8 cellular contexts compared by ENCODE assay signal in the genomic region with DNA sequence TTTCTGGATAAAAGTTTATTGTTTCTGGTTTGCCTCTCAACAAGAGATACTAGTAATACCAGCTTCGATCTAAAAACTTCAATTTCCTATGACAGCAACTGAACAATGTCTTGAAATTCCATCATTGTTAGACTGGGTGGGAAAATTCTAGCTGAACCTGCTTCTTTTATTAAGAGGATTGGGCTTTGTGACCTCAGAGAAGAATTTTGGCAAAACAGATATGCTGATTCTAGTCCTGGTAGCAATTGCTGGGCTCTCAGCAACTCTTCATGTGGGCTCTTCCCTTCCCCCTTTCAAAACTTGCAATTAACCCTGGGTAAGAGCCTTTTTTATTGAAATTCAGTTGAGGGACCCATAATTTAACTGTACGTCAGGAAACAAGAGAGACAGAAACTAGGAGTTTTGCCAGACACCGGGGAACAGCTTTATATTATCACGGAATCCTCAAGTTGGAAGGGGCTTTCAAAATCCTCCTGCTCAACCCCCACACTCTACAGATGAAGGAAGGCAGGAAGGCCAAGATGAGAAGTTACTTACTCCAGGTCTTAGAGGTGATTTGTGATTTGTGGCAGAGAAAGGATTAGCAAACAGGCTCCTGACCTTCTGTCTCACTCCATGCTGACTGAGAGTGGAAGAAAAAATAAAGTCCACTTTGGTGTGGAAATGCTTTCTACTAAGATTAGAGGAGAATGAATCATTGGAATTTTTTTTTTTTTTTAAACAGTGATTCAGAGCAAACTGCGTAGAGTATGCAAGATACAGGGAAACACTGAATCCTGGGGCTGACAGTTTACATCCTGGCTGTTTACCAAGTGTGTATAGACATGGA.
DNase-seq lines count a peak whose midpoint lies in the region; ATAC-seq and TF ChIP-seq lines count a peak whose summit lies in the region.

No MANE protein-coding gene starts in this region.

- peaks cover 3% of the 10 kb centered on the region for H3K4me1 ChIP-seq in prostate gland (replicated peaks)

- POLR2A ChIA-PET in WTC11 (lab: Charles Lee) = no interaction called here

- TF ChIP-seq CTCF in WTC11 (IDR thresholded peaks at IDR 0.05) (no peak), prostate gland (IDR thresholded peaks at IDR 0.05) (no peak)

- no peaks in the 10 kb centered on the region for H3K36me3 ChIP-seq in prostate gland

- H3K27me3 Mint-ChIP-seq in activated CD4-positive, alpha-beta T cell treated with anti-CD3 and anti-CD28 coated beads, Interleukin-2, amount 10 ng/mL, durations not matched to agents 24 days and 14 days = peaks cover 2% of the 10 kb centered on the region
- no peaks in the 10 kb centered on the region for H3K27me3 Mint-ChIP-seq in WTC11 (ENCODE audit: low read depth)
- peaks cover 1 to 7% (median 3%) of the 10 kb centered on the region in 3 donors for H3K27me3 Mint-ChIP-seq in immature natural killer cell (ENCODE audit: low read depth in 3 of 3)
- H3K27me3 Mint-ChIP-seq in activated T-helper 1 cell treated with anti-CD3 and anti-CD28 coated beads, Interleukin-12 subunit alpha, Interleukin-12 subunit beta, Interleukin-2, Interleukin-4 antibody, amounts not matched to agents 30 ng/mL and 10 ng/mL and 1 ng/mL, durations not matched to agents 14 hours and 24 hours and 36 hours (ENCODE audit: insufficient read depth) = no peaks in the 10 kb centered on the region

- H3K4me1 Mint-ChIP-seq in activated CD4-positive, alpha-beta T cell treated with anti-CD3 and anti-CD28 coated beads, Interleukin-2, amount 10 ng/mL, durations not matched to agents 24 days and 14 days = peaks cover 19% of the 10 kb centered on the region
- H3K4me1 Mint-ChIP-seq in WTC11 (peaks cover 30% of the 10 kb centered on the region), immature natural killer cell (peaks cover 34 to 35% of the 10 kb centered on the region in 2 donors)
- H3K4me1 Mint-ChIP-seq in activated T-helper 1 cell treated with anti-CD3 and anti-CD28 coated beads, Interleukin-12 subunit alpha, Interleukin-12 subunit beta, Interleukin-2, Interleukin-4 antibody, amounts not matched to agents 30 ng/mL and 10 ng/mL and 1 ng/mL, durations not matched to agents 14 hours and 24 hours and 36 hours (ENCODE audit: low read depth) = peaks cover 33% of the 10 kb centered on the region

- peak overlapping the region; percentile 22 for H3K27ac Mint-ChIP-seq in activated CD4-positive, alpha-beta T cell treated with anti-CD3 and anti-CD28 coated beads, Interleukin-2, amount 10 ng/mL, durations not matched to agents 24 days and 14 days
- peak overlapping the region; percentile 14; the same call in 1 of the 2 replicates for H3K27ac Mint-ChIP-seq in WTC11
- peak overlapping the region in 5 of 6 donors; percentile 1 to 78 (median 62) for H3K27ac Mint-ChIP-seq in immature natural killer cell
- no peak overlapping the region for H3K27ac Mint-ChIP-seq in activated T-helper 1 cell treated with anti-CD3 and anti-CD28 coated beads, Interleukin-12 subunit alpha, Interleukin-12 subunit beta, Interleukin-2, Interleukin-4 antibody, amounts not matched to agents 30 ng/mL and 10 ng/mL and 1 ng/mL, durations not matched to agents 14 hours and 24 hours and 36 hours

- H3K27me3 ChIP-seq in prostate gland (replicated peaks; ENCODE audit: insufficient read depth) = no peaks in the 10 kb centered on the region

- peak; percentile 83 for ATAC-seq in WTC11

- H3K4me3 ChIP-seq in prostate gland = no peak overlapping the region

- no peak for TF ChIP-seq POLR2A in prostate gland (IDR thresholded peaks at IDR 0.05)

- no peak overlapping the region for H3K4me3 Mint-ChIP-seq in activated CD4-positive, alpha-beta T cell treated with anti-CD3 and anti-CD28 coated beads, Interleukin-2, amount 10 ng/mL, durations not matched to agents 24 days and 14 days
- 0 out of 2 replicates have a peak overlapping the region, but pooled peaks have one; percentile 2 for H3K4me3 Mint-ChIP-seq in WTC11
- H3K4me3 Mint-ChIP-seq in immature natural killer cell = no peak overlapping the region
- H3K4me3 Mint-ChIP-seq in activated T-helper 1 cell treated with anti-CD3 and anti-CD28 coated beads, Interleukin-12 subunit alpha, Interleukin-12 subunit beta, Interleukin-2, Interleukin-4 antibody, amounts not matched to agents 30 ng/mL and 10 ng/mL and 1 ng/mL, durations not matched to agents 14 hours and 24 hours and 36 hours = no peak overlapping the region

- intact Hi-C loops in activated CD4-positive, alpha-beta T cell treated with anti-CD3 and anti-CD28 coated beads, Interleukin-2, amount 10 ng/mL, durations not matched to agents 24 days and 14 days (cut with micrococcal nuclease) = loop anchor here (2.0 kb wide), 1 partner anchor 67 kb away; no protein-coding TSS in a partner anchor
- intact Hi-C loops in activated T-helper 1 cell treated with anti-CD3 and anti-CD28 coated beads, Interleukin-12 subunit alpha, Interleukin-12 subunit beta, Interleukin-2, Interleukin-4 antibody, amounts not matched to agents 30 ng/mL and 10 ng/mL and 1 ng/mL, durations not matched to agents 14 hours and 24 hours and 36 hours (cut with micrococcal nuclease) = loop anchor here (5.0 kb wide), 1 partner anchor 910 kb away; no protein-coding TSS in a partner anchor
- intact Hi-C loops in posterior vena cava (cut with DNase I) = no loop called here
- intact Hi-C loops in prostate gland (cut with DNase I) = no loop called here

- WGBS in prostate gland = 18% methylated on average over 5 of the region's 5 CpGs

- no peaks in the 10 kb centered on the region for H3K36me3 Mint-ChIP-seq in activated CD4-positive, alpha-beta T cell treated with anti-CD3 and anti-CD28 coated beads, Interleukin-2, amount 10 ng/mL, durations not matched to agents 24 days and 14 days (ENCODE audit: low read depth)
- H3K36me3 Mint-ChIP-seq in WTC11 (no peaks in the 10 kb centered on the region), immature natural killer cell (no peaks in the 10 kb centered on the region)
- H3K36me3 Mint-ChIP-seq in activated T-helper 1 cell treated with anti-CD3 and anti-CD28 coated beads, Interleukin-12 subunit alpha, Interleukin-12 subunit beta, Interleukin-2, Interleukin-4 antibody, amounts not matched to agents 30 ng/mL and 10 ng/mL and 1 ng/mL, durations not matched to agents 14 hours and 24 hours and 36 hours (ENCODE audit: low read depth) = no peaks in the 10 kb centered on the region

- no peaks in the 10 kb centered on the region for H3K9me3 ChIP-seq in prostate gland

- peak overlapping the region in 1 of 2 donors; percentile 24 for H3K27ac ChIP-seq in prostate gland

- CTCF ChIA-PET in WTC11 (lab: Charles Lee) = interaction anchor here (1.1 kb wide), 1 partner anchor 11 kb away, joined by 3 read pairs; no protein-coding TSS in a partner anchor

- peaks cover 3% of the 10 kb centered on the region for H3K9me3 Mint-ChIP-seq in activated CD4-positive, alpha-beta T cell treated with anti-CD3 and anti-CD28 coated beads, Interleukin-2, amount 10 ng/mL, durations not matched to agents 24 days and 14 days
- H3K9me3 Mint-ChIP-seq in WTC11 = no peaks in the 10 kb centered on the region
- no peaks in the 10 kb centered on the region for H3K9me3 Mint-ChIP-seq in immature natural killer cell
- H3K9me3 Mint-ChIP-seq in activated T-helper 1 cell treated with anti-CD3 and anti-CD28 coated beads, Interleukin-12 subunit alpha, Interleukin-12 subunit beta, Interleukin-2, Interleukin-4 antibody, amounts not matched to agents 30 ng/mL and 10 ng/mL and 1 ng/mL, durations not matched to agents 14 hours and 24 hours and 36 hours = no peaks in the 10 kb centered on the region

- peak; percentile 42 for DNase-seq in activated CD4-positive, alpha-beta T cell treated with anti-CD3 and anti-CD28 coated beads, Interleukin-2, amount 10 ng/mL, durations not matched to agents 24 days and 14 days
- DNase-seq in activated CD4-positive, alpha-beta T cell treated with anti-CD3 and anti-CD28 coated beads for 4 hours = no peak
- no peak for DNase-seq in WTC11 (ENCODE audit: low spot score)
- no peak for DNase-seq in immature natural killer cell
- peak; percentile 83 for DNase-seq in stromal cell of bone marrow (ENCODE audit: low read depth)
- DNase-seq in activated T-helper 1 cell treated with anti-CD3 and anti-CD28 coated beads, Interleukin-12 subunit alpha, Interleukin-12 subunit beta, Interleukin-2, Interleukin-4 antibody, amounts not matched to agents 30 ng/mL and 10 ng/mL and 1 ng/mL, durations not matched to agents 14 hours and 24 hours and 36 hours (ENCODE audit: low spot score) = no peak
- DNase-seq in posterior vena cava (ENCODE audit: low spot score) = no peak
- DNase-seq in prostate gland (ENCODE audit: low spot score) = no peak

TF ChIP-seq in WTC11, 78 proteins besides CTCF, POLR2A, EP300 and RAD21:
- TF ChIP-seq ZNF263 (CRISPR knock-in tag; IDR thresholded peaks at IDR 0.05; ENCODE audit: low read depth) = no peak
- TF ChIP-seq SOX15 (CRISPR knock-in tag; IDR thresholded peaks at IDR 0.05) = 0 out of 2 replicates have a peak, but pooled peaks have one; percentile 8

Comparison
In these comparisons a context has a peak if more than half of its experiments do, and no peak if none do; other contexts are left out.
1. DNase-seq: peak in activated CD4-positive, alpha-beta T cell treated with anti-CD3 and anti-CD28 coated beads, Interleukin-2, amount 10 ng/mL, durations not matched to agents 24 days and 14 days (single experiment) and stromal cell of bone marrow (single experiment); none in activated CD4-positive, alpha-beta T cell treated with anti-CD3 and anti-CD28 coated beads for 4 hours (0 of 2), WTC11 (single experiment), immature natural killer cell (0 of 3), activated T-helper 1 cell treated with anti-CD3 and anti-CD28 coated beads, Interleukin-12 subunit alpha, Interleukin-12 subunit beta, Interleukin-2, Interleukin-4 antibody, amounts not matched to agents 30 ng/mL and 10 ng/mL and 1 ng/mL, durations not matched to agents 14 hours and 24 hours and 36 hours (single experiment), posterior vena cava (single experiment) and prostate gland (single experiment).
2. intact Hi-C loops: an anchor here in activated CD4-positive, alpha-beta T cell treated with anti-CD3 and anti-CD28 coated beads, Interleukin-2, amount 10 ng/mL, durations not matched to agents 24 days and 14 days (2.0 kb wide) and activated T-helper 1 cell treated with anti-CD3 and anti-CD28 coated beads, Interleukin-12 subunit alpha, Interleukin-12 subunit beta, Interleukin-2, Interleukin-4 antibody, amounts not matched to agents 30 ng/mL and 10 ng/mL and 1 ng/mL, durations not matched to agents 14 hours and 24 hours and 36 hours (5.0 kb wide); none called in posterior vena cava and prostate gland.